ENCODE assay signal across 30 cellular contexts in the genomic region with DNA sequence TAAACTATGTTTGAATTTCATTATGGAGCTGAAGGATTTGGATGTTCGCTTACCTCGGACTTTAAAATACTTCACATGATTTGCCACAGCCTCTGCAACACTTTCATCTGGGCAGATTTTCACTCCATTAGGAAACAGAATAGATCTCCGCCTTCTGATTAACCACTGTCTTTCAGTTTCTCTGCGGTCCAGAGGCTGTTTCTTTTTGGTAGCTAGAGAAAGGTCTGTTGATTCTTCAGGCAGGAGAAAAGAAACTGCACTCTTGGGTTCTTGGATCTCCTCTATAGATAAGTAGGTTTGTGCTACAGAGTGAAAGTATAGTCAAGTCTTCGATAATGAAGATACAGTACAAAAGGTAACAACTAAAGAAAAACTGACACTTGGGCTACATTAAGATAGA.
"Had no signal": no experiment of that assay in that cellular context is flagged by ENCODE, and none has a peak within 500 bp of the region (broad histone marks: within the 10 kb centered on the region; RNA-seq: fewer than 3 reads in every experiment).

No MANE protein-coding gene starts in this region.

- H3K36me3 Mint-ChIP-seq: activated naive CD4-positive, alpha-beta T cell treated with anti-CD3 and anti-CD28 coated beads, Interleukin-2, amount 50 U/mL, for 72 hours; WTC11 had no signal

- H3K36me3 ChIP-seq: ascending aorta, MG63, Peyer's patch, SJCRH30 had no signal

- H3K27me3 ChIP-seq: ascending aorta, body of pancreas, MG63, Peyer's patch, SJCRH30 had no signal

- H3K4me3 ChIP-seq: ascending aorta, body of pancreas, MG63, SJCRH30 had no signal

- ATAC-seq: activated CD8-positive, alpha-beta T cell treated with anti-CD3 and anti-CD28 coated beads, Interleukin-2, amount 10 ng/mL, durations not matched to agents 7 days and 5 days; activated naive CD4-positive, alpha-beta T cell treated with anti-CD3 and anti-CD28 coated beads, Interleukin-2, amount 50 U/mL, for 72 hours; activated naive CD8-positive, alpha-beta T cell treated with anti-CD3 and anti-CD28 coated beads, Interleukin-2, amount 50 U/mL, for 24 hours; body of pancreas; WTC11 had no signal

- H3K4me2 ChIP-seq: SK-N-SH had no signal

- H3K4me1 ChIP-seq: ascending aorta, body of pancreas, Peyer's patch had no signal

- H3K4me1 Mint-ChIP-seq: IgD-negative memory B cell, WTC11 had no signal

- DNase-seq: activated CD4-positive, alpha-beta T cell treated with anti-CD3 and anti-CD28 coated beads for 48 hours; activated CD4-positive, alpha-beta T cell treated with anti-CD3 and anti-CD28 coated beads, Interleukin-2, amount 50 U/mL, for 4 hours; activated CD4-positive, CD25-positive, alpha-beta regulatory T cell treated with anti-CD3 and anti-CD28 coated beads, Interleukin-2, amount 50 U/mL, for 72 hours; activated CD8-positive, alpha-beta T cell treated with anti-CD3 and anti-CD28 coated beads, Interleukin-2, amount 10 ng/mL, durations not matched to agents 7 days and 5 days; activated effector memory CD4-positive, alpha-beta T cell treated with Interleukin-2 at 50 U/mL for 16 hours; activated naive CD4-positive, alpha-beta T cell; activated naive CD8-positive, alpha-beta T cell treated with anti-CD3 and anti-CD28 coated beads, Interleukin-2, amount 50 U/mL, for 24 hours; activated T-cell treated with anti-CD3 and anti-CD28 coated beads, Interleukin-2, amount 50 U/mL, for 24 hours; amniotic stem cell; body of pancreas; KG1; MG63; NCI-H1105; NCI-H1436; NCI-H1694 treated with DMSO at 0.1 percent for 48 hours; NCI-H2081; NCI-H446; NCI-H524 treated with DMSO at 0.1 percent for 48 hours; NCI-H774; Peyer's patch; Right ventricle myocardium superior; SJCRH30; SK-N-SH; T-helper 1 cell had no signal

- H3K9me3 ChIP-seq: ascending aorta, body of pancreas, MG63, Peyer's patch, SJCRH30, SK-N-SH had no signal

- H3K27ac Mint-ChIP-seq: activated CD8-positive, alpha-beta T cell treated with anti-CD3 and anti-CD28 coated beads, Interleukin-2, amount 10 ng/mL, durations not matched to agents 7 days and 5 days; activated naive CD4-positive, alpha-beta T cell treated with anti-CD3 and anti-CD28 coated beads, Interleukin-2, amount 50 U/mL, for 72 hours; activated naive CD8-positive, alpha-beta T cell treated with anti-CD3 and anti-CD28 coated beads, Interleukin-2, amount 50 U/mL, for 24 hours; activated T-cell treated with anti-CD3 and anti-CD28 coated beads, Interleukin-2, amount 50 U/mL, for 24 hours; activated T-helper 1 cell treated with anti-CD3 and anti-CD28 coated beads, Interleukin-12 subunit alpha, Interleukin-12 subunit beta, Interleukin-2, Interleukin-4 antibody, amounts not matched to agents 30 ng/mL and 10 ng/mL and 1 ng/mL, durations not matched to agents 14 hours and 24 hours and 36 hours; WTC11 had no signal

- H3K9ac ChIP-seq: SK-N-SH had no signal

- H3K27ac ChIP-seq: ascending aorta, body of pancreas, Peyer's patch, RWPE1, SJCRH30 had no signal

- H3K9me3 Mint-ChIP-seq: activated naive CD4-positive, alpha-beta T cell treated with anti-CD3 and anti-CD28 coated beads, Interleukin-2, amount 50 U/mL, for 72 hours; activated naive CD8-positive, alpha-beta T cell treated with anti-CD3 and anti-CD28 coated beads, Interleukin-2, amount 50 U/mL, for 24 hours; activated T-cell treated with anti-CD3 and anti-CD28 coated beads, Interleukin-2, amount 50 U/mL, for 24 hours; activated T-helper 1 cell treated with anti-CD3 and anti-CD28 coated beads, Interleukin-12 subunit alpha, Interleukin-12 subunit beta, Interleukin-2, Interleukin-4 antibody, amounts not matched to agents 30 ng/mL and 10 ng/mL and 1 ng/mL, durations not matched to agents 14 hours and 24 hours and 36 hours; IgD-negative memory B cell; WTC11 had no signal

- H3K9me2 ChIP-seq: SK-N-SH had no signal

- H3K27me3 Mint-ChIP-seq: activated naive CD8-positive, alpha-beta T cell treated with anti-CD3 and anti-CD28 coated beads, Interleukin-2, amount 50 U/mL, for 24 hours; activated T-cell treated with anti-CD3 and anti-CD28 coated beads, Interleukin-2, amount 50 U/mL, for 24 hours; IgD-negative memory B cell had no signal

- H3K4me3 Mint-ChIP-seq: activated CD8-positive, alpha-beta T cell treated with anti-CD3 and anti-CD28 coated beads, Interleukin-2, amount 10 ng/mL, durations not matched to agents 7 days and 5 days; activated naive CD8-positive, alpha-beta T cell treated with anti-CD3 and anti-CD28 coated beads, Interleukin-2, amount 50 U/mL, for 24 hours; activated T-cell treated with anti-CD3 and anti-CD28 coated beads, Interleukin-2, amount 50 U/mL, for 24 hours; activated T-helper 1 cell treated with anti-CD3 and anti-CD28 coated beads, Interleukin-12 subunit alpha, Interleukin-12 subunit beta, Interleukin-2, Interleukin-4 antibody, amounts not matched to agents 30 ng/mL and 10 ng/mL and 1 ng/mL, durations not matched to agents 14 hours and 24 hours and 36 hours; IgD-negative memory B cell; WTC11 had no signal
